Comparison of ENCODE assay signal across 12 cellular contexts in the genomic region with DNA sequence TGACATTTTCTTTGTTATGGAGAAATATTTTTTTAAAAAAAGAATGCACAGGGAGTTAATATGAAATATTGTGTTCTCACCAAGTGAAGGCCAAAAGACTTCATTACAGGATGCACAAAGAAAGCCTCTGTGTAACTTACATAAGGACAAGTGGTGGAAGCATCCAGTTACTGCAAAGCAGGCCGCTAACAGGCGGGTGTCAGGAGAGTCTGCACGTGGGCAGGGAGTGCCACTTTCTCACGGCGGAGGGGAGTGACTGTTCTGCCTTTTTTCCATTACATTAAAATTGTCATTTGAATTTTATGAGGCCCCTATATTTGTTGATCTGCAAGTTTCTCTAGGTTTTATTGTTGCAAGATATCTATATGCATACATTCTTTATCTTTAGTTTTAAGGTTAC.
"Had no signal": no experiment of that assay in that cellular context is flagged by ENCODE, and none has a peak within 500 bp of the region (broad histone marks: within the 10 kb centered on the region; RNA-seq: fewer than 3 reads in every experiment).

No MANE protein-coding gene starts in this region.

- H3K27ac ChIP-seq: foreskin keratinocyte, neural progenitor cell, pancreas had no signal

- DNase-seq: cerebellar nuclear complex; erythroblast; head of caudate nucleus; hippocampal formation; kidney glomerular epithelial cell; natural killer cell; nucleus accumbens; pancreas; right cardiac atrium; stimulated activated CD4-positive, alpha-beta T cell treated with anti-CD3 and anti-CD28 coated beads, Interleukin-4, amount 100 ng/mL, for 24 hours had no signal
